Comparison of ENCODE assay signal across 12 cellular contexts in the genomic region with DNA sequence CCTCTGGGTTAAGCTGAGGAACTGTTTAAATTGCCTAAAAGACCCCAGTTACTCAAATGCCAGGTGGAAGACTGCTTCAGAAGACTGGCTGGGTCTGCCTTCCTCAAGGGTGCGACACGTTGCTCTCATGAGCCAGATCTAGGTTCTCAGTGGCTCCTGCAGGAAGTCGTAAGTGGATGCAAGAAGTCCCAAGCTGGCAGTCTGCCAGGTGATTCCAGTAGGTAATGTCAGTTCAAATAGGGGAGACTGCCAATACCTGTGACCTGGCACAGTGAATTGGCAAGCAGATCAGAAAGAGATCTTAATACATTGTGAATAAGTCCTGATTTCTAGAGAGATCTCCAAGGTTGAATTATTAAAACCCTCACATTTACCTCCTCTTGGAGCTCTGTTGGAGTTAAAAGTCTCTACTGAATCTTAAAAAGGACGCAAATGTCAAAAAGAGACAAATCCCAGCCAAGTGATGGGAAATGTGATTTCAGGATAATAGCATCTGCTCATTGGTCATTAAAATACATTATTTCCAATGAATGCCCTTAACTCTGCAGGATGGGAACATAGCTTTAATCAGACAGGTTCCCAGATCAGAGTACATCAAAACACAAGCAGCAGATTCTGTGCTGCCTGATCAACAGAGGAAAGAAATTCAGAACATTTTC.
DNase-seq lines count a peak whose midpoint lies in the region; ATAC-seq and TF ChIP-seq lines count a peak whose summit lies in the region.
"Had no signal": no experiment of that assay in that cellular context is flagged by ENCODE, and none has a peak within 500 bp of the region (broad histone marks: within the 10 kb centered on the region; RNA-seq: fewer than 3 reads in every experiment).

No MANE protein-coding gene starts in this region.

- CTCF ChIA-PET in Panc1 (lab: Charles Lee), result no interaction called here

- H3K27ac ChIP-seq in Panc1 (ENCODE audit: low read length) (peak overlapping the region; percentile 39; the same call in 1 of the 2 replicates), hepatocyte (no peak overlapping the region)
- H3K27ac ChIP-seq: vagina had no signal

- H3K27me3 Mint-ChIP-seq in activated naive CD8-positive, alpha-beta T cell treated with anti-CD3 and anti-CD28 coated beads, Interleukin-2, amount 50 U/mL, for 24 hours, result peaks cover 7% of the 10 kb centered on the region

- POLR2A ChIA-PET in Panc1 (lab: Charles Lee), result no interaction called here

- DNase-seq in COLO668 (lab: John Stamatoyannopoulos, UW; ENCODE audit: unreplicated experiment) (peak; percentile 78), HT-29 (ENCODE audit: low spot score) (peak; percentile 45), Panc1 (ENCODE audit: low read depth, low spot score) (no peak), hepatocyte (ENCODE audit: low spot score) (peak; percentile 22), HCEC 1CT (no peak)
- DNase-seq in activated naive CD8-positive, alpha-beta T cell treated with anti-CD3 and anti-CD28 coated beads, Interleukin-2, amount 50 U/mL, for 24 hours, result no peak
- DNase-seq: naive B cell had no signal

- ATAC-seq in Panc1, result no peak
- no peak for ATAC-seq in HG02938 (IDR thresholded peaks at IDR 0.05; ENCODE audit: unreplicated experiment)
- no peak for ATAC-seq in HG03196 (IDR thresholded peaks at IDR 0.05; ENCODE audit: unreplicated experiment)
- no peak for ATAC-seq in activated naive CD8-positive, alpha-beta T cell treated with anti-CD3 and anti-CD28 coated beads, Interleukin-2, amount 50 U/mL, for 24 hours
- ATAC-seq: Right ventricle myocardium inferior had no signal

- H3K27ac Mint-ChIP-seq in activated naive CD8-positive, alpha-beta T cell treated with anti-CD3 and anti-CD28 coated beads, Interleukin-2, amount 50 U/mL, for 24 hours, result no peak overlapping the region
- H3K27ac Mint-ChIP-seq: naive B cell, WTC11 had no signal

- no peaks in the 10 kb centered on the region for H4K20me1 ChIP-seq in hepatocyte (ENCODE audit: insufficient read depth, poor library complexity, severe bottlenecking)

- no peak overlapping the region for H3K4me2 ChIP-seq in hepatocyte

- no TSS peak for BruUV-seq in Panc1 (replicated peaks; lab: Mats Ljungman, UMichigan)

- no peak overlapping the region for H2AFZ ChIP-seq in hepatocyte

- in situ Hi-C loops in Panc1 (cut with HindIII; ENCODE audit: low pct_unique_long_range_greater_than_20kb, low sequenced_read_pairs), result no loop called here

- no peaks in the 10 kb centered on the region for H3K36me3 ChIP-seq in Panc1 (ENCODE audit: control insufficient read depth, insufficient read depth, low read length)
- no peaks in the 10 kb centered on the region for H3K36me3 ChIP-seq in hepatocyte (replicated peaks; ENCODE audit: insufficient read depth, low read depth)
- H3K36me3 ChIP-seq: vagina had no signal

- WGBS in hepatocyte (ENCODE audit: low lambda C conversion rate, missing lambda C conversion rate), result 72% methylated on average over 4 of the region's 4 CpGs

- H3K4me1 ChIP-seq in Panc1 (ENCODE audit: control insufficient read depth, insufficient read depth, low read length), result peaks cover 5% of the 10 kb centered on the region
- no peaks in the 10 kb centered on the region for H3K4me1 ChIP-seq in hepatocyte (ENCODE audit: insufficient read depth)

- H3K36me3 Mint-ChIP-seq in activated naive CD8-positive, alpha-beta T cell treated with anti-CD3 and anti-CD28 coated beads, Interleukin-2, amount 50 U/mL, for 24 hours (ENCODE audit: low read depth), result no peaks in the 10 kb centered on the region
- H3K36me3 Mint-ChIP-seq: naive B cell, WTC11 had no signal

- no peaks in the 10 kb centered on the region for H3K79me2 ChIP-seq in hepatocyte

- intact Hi-C loops in Panc1 (cut with micrococcal nuclease; ENCODE audit: unreplicated experiment), result no loop called here

- H3K4me1 Mint-ChIP-seq in activated naive CD8-positive, alpha-beta T cell treated with anti-CD3 and anti-CD28 coated beads, Interleukin-2, amount 50 U/mL, for 24 hours, result no peaks in the 10 kb centered on the region
- H3K4me1 Mint-ChIP-seq: naive B cell, WTC11 had no signal

- H3K27me3 ChIP-seq in Panc1 (ENCODE audit: control insufficient read depth, insufficient read depth, low read length) (no peaks in the 10 kb centered on the region), hepatocyte (no peaks in the 10 kb centered on the region)
- H3K27me3 ChIP-seq: vagina had no signal

- no peaks in the 10 kb centered on the region for H3K9me2 ChIP-seq in hepatocyte (replicated peaks; ENCODE audit: insufficient read depth)

- H3K4me3 ChIP-seq in Panc1 (ENCODE audit: low read depth in 2 of 2, low read length in 2 of 2), result no peak overlapping the region
- no peak overlapping the region for H3K4me3 ChIP-seq in hepatocyte
- H3K4me3 ChIP-seq: vagina had no signal

- no peak overlapping the region for H3K4me3 Mint-ChIP-seq in activated naive CD8-positive, alpha-beta T cell treated with anti-CD3 and anti-CD28 coated beads, Interleukin-2, amount 50 U/mL, for 24 hours
- H3K4me3 Mint-ChIP-seq: naive B cell, WTC11 had no signal

- no peak for TF ChIP-seq CTCF in Panc1 (IDR thresholded peaks at IDR 0.05)
- no peak for TF ChIP-seq CTCF in hepatocyte (IDR thresholded peaks at IDR 0.05; ENCODE audit: poor library complexity)

- H3K9me3 Mint-ChIP-seq in activated naive CD8-positive, alpha-beta T cell treated with anti-CD3 and anti-CD28 coated beads, Interleukin-2, amount 50 U/mL, for 24 hours, result no peaks in the 10 kb centered on the region
- H3K9me3 Mint-ChIP-seq: naive B cell, WTC11 had no signal

- H3K9me3 ChIP-seq in Panc1 (ENCODE audit: control insufficient read depth, insufficient read depth, low read depth, low read length) (no peaks in the 10 kb centered on the region), hepatocyte (ENCODE audit: low read depth) (no peaks in the 10 kb centered on the region)
- H3K9me3 ChIP-seq: vagina had no signal

Comparison
In these comparisons a context has a peak if more than half of its experiments do, and no peak if none do; other contexts are left out.
1. DNase-seq: peak in COLO668 (single experiment), HT-29 (single experiment) and hepatocyte (single experiment); none in Panc1 (single experiment), HCEC 1CT (single experiment) and activated naive CD8-positive, alpha-beta T cell treated with anti-CD3 and anti-CD28 coated beads, Interleukin-2, amount 50 U/mL, for 24 hours (single experiment).